Comparison of ENCODE assay signal across 8 cellular contexts in the genomic region with DNA sequence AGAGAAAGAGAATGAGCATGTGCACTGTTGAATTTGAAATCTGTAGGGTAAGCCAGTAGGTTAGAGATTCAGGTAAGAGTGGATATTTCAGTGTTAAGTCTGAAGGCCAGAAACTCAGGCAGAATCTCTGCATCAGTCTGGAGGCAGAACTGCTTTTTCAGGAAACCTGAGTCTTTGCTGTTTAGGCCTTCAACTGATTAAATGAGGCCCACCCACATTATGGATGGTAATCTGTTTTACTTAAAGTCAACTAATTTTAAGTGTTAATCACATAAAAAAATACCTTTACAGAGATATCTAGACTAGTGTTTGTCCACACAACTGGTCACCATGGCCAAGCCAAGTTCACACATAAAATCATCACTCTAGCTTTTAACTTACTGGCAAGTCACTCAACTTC.
"Had no signal": no experiment of that assay in that cellular context is flagged by ENCODE, and none has a peak within 500 bp of the region (broad histone marks: within the 10 kb centered on the region; RNA-seq: fewer than 3 reads in every experiment).

No MANE protein-coding gene starts in this region.

- FAIRE-seq: G401.6, GM12878, GM12891, GM12892, GM18507, GM19239 had no signal

- DNase-seq: GDM1, GF-D8 had no signal

- ATAC-seq: GM12878 had no signal

- H3K4me3 ChIP-seq: GM12878 had no signal
